Comparison of ENCODE assay signal across 10 cellular contexts in genomic region chr11:64040684-64041267, GRCh38. TPM values are rescaled to one million over a fixed set of nuclear protein-coding genes. Genes with fewer than 3 reads are reported as not detected.
A peak's percentile ranks its signal among the peaks of the same experiment; 100 is the strongest.
DNase-seq lines count a peak whose midpoint lies in the region; ATAC-seq, FAIRE-seq and TF ChIP-seq lines count a peak whose summit lies in the region.
"Had no signal": no experiment of that assay in that cellular context is flagged by ENCODE, and none has a peak within 500 bp of the region (broad histone marks: within the 10 kb centered on the region; RNA-seq: fewer than 3 reads in every experiment).

No MANE protein-coding gene starts in this region.

- no peaks in the 10 kb centered on the region for H3K27me3 ChIP-seq in gastrocnemius medialis
- H3K27me3 ChIP-seq: vagina had no signal

- no peaks in the 10 kb centered on the region for H3K9me3 ChIP-seq in gastrocnemius medialis
- H3K9me3 ChIP-seq: vagina had no signal

- H3K27ac ChIP-seq in gastrocnemius medialis, result no peak overlapping the region
- H3K27ac ChIP-seq: vagina had no signal

- no peaks in the 10 kb centered on the region for H3K36me3 ChIP-seq in gastrocnemius medialis
- H3K36me3 ChIP-seq: vagina had no signal

- FAIRE-seq in frontal cortex (lab: Jason Lieb, UNC), result no peak
- FAIRE-seq: A204.1 had no signal

- ATAC-seq in SK-N-SH treated with all-trans-retinoic acid at 6 μM for 48 hours, result peak; percentile 50
- ATAC-seq in gastrocnemius medialis, result no peak
- ATAC-seq in HG03457 (IDR thresholded peaks at IDR 0.05; ENCODE audit: unreplicated experiment), result no peak

- H3K4me1 ChIP-seq in gastrocnemius medialis, result peaks cover 7 to 13% of the 10 kb centered on the region in 2 donors

- in situ Hi-C loops in gastrocnemius medialis (cut with MboI; ENCODE audit: low sequenced_read_pairs in 4 of 4), result no loop called here

- TF ChIP-seq CTCF in gastrocnemius medialis (IDR thresholded peaks at IDR 0.05 in 4 of 5, conservative IDR thresholded peaks at IDR 0.05 in 1 of 5), result peak in 3 of 5 experiments; percentile 13 to 32 (median 27)

- no peak overlapping the region for H3K4me3 ChIP-seq in gastrocnemius medialis
- H3K4me3 ChIP-seq: vagina had no signal

- TF ChIP-seq POLR2A in gastrocnemius medialis (IDR thresholded peaks at IDR 0.05), result no peak

- peak; percentile 30 for DNase-seq in NCI-H1092 treated with DMSO at 0.1 percent for 48 hours (lab: John Stamatoyannopoulos, UW)
- no peak for DNase-seq in NCI-H1092 (lab: John Stamatoyannopoulos, UW)
- DNase-seq in frontal cortex (ENCODE audit: low spot score in 2 of 2), result peak; percentile 63 to 68
- DNase-seq in gastrocnemius medialis, result no peak
- no peak for DNase-seq in NCI-H2107 (lab: John Stamatoyannopoulos, UW)
- DNase-seq in NCI-H510A treated with DMSO at 0.1 percent for 48 hours (lab: John Stamatoyannopoulos, UW), result no peak

- intact Hi-C loops in gastrocnemius medialis (cut with DNase I; ENCODE audit: low total_unique reads), result no loop called here

TF ChIP-seq in SK-N-SH treated with all-trans-retinoic acid at 6 μM for 48 hours, 23 proteins besides CTCF, POLR2A, EP300 and RAD21:
- TF ChIP-seq PPARA (CRISPR knock-in tag; IDR thresholded peaks at IDR 0.05; ENCODE audit: borderline replicate concordance) (no peak), RARB (CRISPR knock-in tag; IDR thresholded peaks at IDR 0.05) (no peak), ARNTL (CRISPR knock-in tag; IDR thresholded peaks at IDR 0.05; ENCODE audit: borderline replicate concordance, low read depth) (no peak), ISL1 (CRISPR knock-in tag; IDR thresholded peaks at IDR 0.05) (no peak), CSDC2 (CRISPR knock-in tag; IDR thresholded peaks at IDR 0.05) (no peak), TOX (CRISPR knock-in tag; IDR thresholded peaks at IDR 0.05; ENCODE audit: borderline replicate concordance) (no peak), BACH2 (CRISPR knock-in tag; IDR thresholded peaks at IDR 0.05; ENCODE audit: borderline replicate concordance) (no peak)
- TF ChIP-seq, protein P1, sequence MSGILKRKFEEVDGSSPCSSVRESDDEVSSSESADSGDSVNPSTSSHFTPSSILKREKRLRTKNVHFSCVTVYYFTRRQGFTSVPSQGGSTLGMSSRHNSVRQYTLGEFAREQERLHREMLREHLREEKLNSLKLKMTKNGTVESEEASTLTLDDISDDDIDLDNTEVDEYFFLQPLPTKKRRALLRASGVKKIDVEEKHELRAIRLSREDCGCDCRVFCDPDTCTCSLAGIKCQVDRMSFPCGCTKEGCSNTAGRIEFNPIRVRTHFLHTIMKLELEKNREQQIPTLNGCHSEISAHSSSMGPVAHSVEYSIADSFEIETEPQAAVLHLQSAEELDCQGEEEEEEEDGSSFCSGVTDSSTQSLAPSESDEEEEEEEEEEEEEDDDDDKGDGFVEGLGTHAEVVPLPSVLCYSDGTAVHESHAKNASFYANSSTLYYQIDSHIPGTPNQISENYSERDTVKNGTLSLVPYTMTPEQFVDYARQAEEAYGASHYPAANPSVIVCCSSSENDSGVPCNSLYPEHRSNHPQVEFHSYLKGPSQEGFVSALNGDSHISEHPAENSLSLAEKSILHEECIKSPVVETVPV (CRISPR knock-in tag; IDR thresholded peaks at IDR 0.05), result no peak

RNA-seq across cellular contexts. Expression of gene FLRT1, which starts 5.0 kb away (rescaled TPM):
- total RNA-seq in frontal cortex (4.5 TPM), gastrocnemius medialis (not detected)

RNA-seq across cellular contexts. Expression of gene OTUB1, which starts 54.5 kb away (rescaled TPM):
- 31.4 TPM for total RNA-seq in frontal cortex
- total RNA-seq in gastrocnemius medialis, result 10 to 100 TPM; 48.0 to 70.3 (median 59.5) TPM

Comparison
In these comparisons a context has a peak if more than half of its experiments do, and no peak if none do; other contexts are left out.
1. DNase-seq: peak in NCI-H1092 treated with DMSO at 0.1 percent for 48 hours (single experiment) and frontal cortex (2 of 2); none in NCI-H1092 (single experiment), gastrocnemius medialis (0 of 2), NCI-H2107 (single experiment) and NCI-H510A treated with DMSO at 0.1 percent for 48 hours (single experiment).